ENCODE assay signal across 1 cellular context in the genomic region with DNA sequence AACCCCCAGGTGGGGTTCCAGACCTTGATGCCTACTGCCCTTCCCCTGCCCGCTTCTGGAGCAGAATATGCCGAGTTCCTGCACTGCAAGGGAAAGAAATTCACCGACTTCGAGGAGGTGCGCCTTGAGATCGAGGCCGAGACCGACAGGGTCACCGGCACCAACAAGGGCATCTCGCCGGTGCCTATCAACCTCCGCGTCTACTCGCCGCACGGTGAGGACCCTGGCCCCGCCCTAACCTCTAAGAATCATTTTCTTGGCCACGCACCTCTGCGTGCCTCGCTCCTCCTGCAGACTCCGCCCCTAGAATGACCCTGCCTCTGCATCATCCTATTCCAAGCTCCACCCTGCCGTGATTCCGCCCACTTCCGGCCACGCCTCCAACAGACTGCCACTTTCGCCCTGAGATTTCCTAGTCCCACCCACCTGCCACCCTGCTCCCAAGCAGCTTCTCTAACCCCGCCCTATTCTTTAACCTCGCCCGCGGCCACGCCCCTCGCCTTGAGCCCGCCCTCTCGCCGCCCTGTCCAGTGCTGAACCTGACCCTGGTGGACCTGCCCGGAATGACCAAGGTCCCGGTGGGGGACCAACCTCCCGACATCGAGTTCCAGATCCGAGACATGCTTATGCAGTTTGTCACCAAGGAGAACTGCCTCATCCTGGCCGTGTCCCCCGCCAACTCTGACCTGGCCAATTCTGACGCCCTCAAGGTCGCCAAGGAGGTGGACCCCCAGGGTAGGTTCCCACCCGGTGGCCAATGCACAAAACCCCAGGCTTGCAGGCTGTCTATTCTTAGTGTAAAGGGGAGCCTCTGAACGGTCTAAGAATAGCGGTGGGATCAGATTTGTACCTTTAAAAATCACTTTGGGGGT.
TF ChIP-seq lines count a peak whose summit lies in the region.

No MANE protein-coding gene starts in this region.

TF ChIP-seq in GM12878, 131 proteins besides CTCF, POLR2A, EP300 and RAD21:
- TF ChIP-seq MEF2B (IDR thresholded peaks at IDR 0.05; ENCODE audit: partially characterized antibody, poor library complexity, severe bottlenecking), result no peak
- TF ChIP-seq YY1 (IDR thresholded peaks at IDR 0.05; ENCODE audit: low read depth, low read length), result no peak
- TF ChIP-seq, protein P1, sequence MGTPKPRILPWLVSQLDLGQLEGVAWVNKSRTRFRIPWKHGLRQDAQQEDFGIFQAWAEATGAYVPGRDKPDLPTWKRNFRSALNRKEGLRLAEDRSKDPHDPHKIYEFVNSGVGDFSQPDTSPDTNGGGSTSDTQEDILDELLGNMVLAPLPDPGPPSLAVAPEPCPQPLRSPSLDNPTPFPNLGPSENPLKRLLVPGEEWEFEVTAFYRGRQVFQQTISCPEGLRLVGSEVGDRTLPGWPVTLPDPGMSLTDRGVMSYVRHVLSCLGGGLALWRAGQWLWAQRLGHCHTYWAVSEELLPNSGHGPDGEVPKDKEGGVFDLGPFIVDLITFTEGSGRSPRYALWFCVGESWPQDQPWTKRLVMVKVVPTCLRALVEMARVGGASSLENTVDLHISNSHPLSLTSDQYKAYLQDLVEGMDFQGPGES (IDR thresholded peaks at IDR 0.05), result no peak
- TF ChIP-seq CHD4 (IDR thresholded peaks at IDR 0.05), result no peak
- no peak for TF ChIP-seq EGR1 (IDR thresholded peaks at IDR 0.05; ENCODE audit: borderline replicate concordance in 1 of 2, low read depth in 2 of 2, low read length in 2 of 2)
- TF ChIP-seq, protein P2, sequence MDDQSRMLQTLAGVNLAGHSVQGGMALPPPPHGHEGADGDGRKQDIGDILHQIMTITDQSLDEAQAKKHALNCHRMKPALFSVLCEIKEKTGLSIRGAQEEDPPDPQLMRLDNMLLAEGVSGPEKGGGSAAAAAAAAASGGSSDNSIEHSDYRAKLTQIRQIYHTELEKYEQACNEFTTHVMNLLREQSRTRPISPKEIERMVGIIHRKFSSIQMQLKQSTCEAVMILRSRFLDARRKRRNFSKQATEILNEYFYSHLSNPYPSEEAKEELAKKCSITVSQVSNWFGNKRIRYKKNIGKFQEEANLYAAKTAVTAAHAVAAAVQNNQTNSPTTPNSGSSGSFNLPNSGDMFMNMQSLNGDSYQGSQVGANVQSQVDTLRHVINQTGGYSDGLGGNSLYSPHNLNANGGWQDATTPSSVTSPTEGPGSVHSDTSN (IDR thresholded peaks at IDR 0.05; ENCODE audit: insufficient replicate concordance, low read depth, low read length), result no peak
- TF ChIP-seq, protein P3, sequence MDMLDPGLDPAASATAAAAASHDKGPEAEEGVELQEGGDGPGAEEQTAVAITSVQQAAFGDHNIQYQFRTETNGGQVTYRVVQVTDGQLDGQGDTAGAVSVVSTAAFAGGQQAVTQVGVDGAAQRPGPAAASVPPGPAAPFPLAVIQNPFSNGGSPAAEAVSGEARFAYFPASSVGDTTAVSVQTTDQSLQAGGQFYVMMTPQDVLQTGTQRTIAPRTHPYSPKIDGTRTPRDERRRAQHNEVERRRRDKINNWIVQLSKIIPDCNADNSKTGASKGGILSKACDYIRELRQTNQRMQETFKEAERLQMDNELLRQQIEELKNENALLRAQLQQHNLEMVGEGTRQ (IDR thresholded peaks at IDR 0.05; ENCODE audit: borderline replicate concordance, low read depth, low read length), result no peak
- no peak for TF ChIP-seq FOXK2 (IDR thresholded peaks at IDR 0.05)
- TF ChIP-seq NR2F1 (conservative IDR thresholded peaks at IDR 0.05), result no peak
- TF ChIP-seq, protein P4, sequence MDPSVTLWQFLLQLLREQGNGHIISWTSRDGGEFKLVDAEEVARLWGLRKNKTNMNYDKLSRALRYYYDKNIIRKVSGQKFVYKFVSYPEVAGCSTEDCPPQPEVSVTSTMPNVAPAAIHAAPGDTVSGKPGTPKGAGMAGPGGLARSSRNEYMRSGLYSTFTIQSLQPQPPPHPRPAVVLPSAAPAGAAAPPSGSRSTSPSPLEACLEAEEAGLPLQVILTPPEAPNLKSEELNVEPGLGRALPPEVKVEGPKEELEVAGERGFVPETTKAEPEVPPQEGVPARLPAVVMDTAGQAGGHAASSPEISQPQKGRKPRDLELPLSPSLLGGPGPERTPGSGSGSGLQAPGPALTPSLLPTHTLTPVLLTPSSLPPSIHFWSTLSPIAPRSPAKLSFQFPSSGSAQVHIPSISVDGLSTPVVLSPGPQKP (IDR thresholded peaks at IDR 0.05; ENCODE audit: low read depth, low read length), result 0 out of 2 replicates have a peak, but pooled peaks have one; percentile 17
- no peak for TF ChIP-seq ESRRA (IDR thresholded peaks at IDR 0.05; ENCODE audit: low read length)
- no peak for TF ChIP-seq BACH1 (IDR thresholded peaks at IDR 0.05; ENCODE audit: borderline replicate concordance)
- peak; percentile 55 for TF ChIP-seq SP1 (IDR thresholded peaks at IDR 0.05; ENCODE audit: low read depth, low read length)
- TF ChIP-seq HDGF (IDR thresholded peaks at IDR 0.05), result peak; percentile 92
- no peak for TF ChIP-seq MTA2 (IDR thresholded peaks at IDR 0.05; ENCODE audit: low read depth)
- TF ChIP-seq NFIC (IDR thresholded peaks at IDR 0.05; ENCODE audit: low read depth, low read length), result no peak
- no peak for TF ChIP-seq SIX5 (IDR thresholded peaks at IDR 0.05; ENCODE audit: low read depth, low read length, severe bottlenecking)
- TF ChIP-seq SMARCA5 (IDR thresholded peaks at IDR 0.05), result no peak
- TF ChIP-seq SMAD5 (IDR thresholded peaks at IDR 0.05; ENCODE audit: low read depth), result no peak
- TF ChIP-seq, protein P5, sequence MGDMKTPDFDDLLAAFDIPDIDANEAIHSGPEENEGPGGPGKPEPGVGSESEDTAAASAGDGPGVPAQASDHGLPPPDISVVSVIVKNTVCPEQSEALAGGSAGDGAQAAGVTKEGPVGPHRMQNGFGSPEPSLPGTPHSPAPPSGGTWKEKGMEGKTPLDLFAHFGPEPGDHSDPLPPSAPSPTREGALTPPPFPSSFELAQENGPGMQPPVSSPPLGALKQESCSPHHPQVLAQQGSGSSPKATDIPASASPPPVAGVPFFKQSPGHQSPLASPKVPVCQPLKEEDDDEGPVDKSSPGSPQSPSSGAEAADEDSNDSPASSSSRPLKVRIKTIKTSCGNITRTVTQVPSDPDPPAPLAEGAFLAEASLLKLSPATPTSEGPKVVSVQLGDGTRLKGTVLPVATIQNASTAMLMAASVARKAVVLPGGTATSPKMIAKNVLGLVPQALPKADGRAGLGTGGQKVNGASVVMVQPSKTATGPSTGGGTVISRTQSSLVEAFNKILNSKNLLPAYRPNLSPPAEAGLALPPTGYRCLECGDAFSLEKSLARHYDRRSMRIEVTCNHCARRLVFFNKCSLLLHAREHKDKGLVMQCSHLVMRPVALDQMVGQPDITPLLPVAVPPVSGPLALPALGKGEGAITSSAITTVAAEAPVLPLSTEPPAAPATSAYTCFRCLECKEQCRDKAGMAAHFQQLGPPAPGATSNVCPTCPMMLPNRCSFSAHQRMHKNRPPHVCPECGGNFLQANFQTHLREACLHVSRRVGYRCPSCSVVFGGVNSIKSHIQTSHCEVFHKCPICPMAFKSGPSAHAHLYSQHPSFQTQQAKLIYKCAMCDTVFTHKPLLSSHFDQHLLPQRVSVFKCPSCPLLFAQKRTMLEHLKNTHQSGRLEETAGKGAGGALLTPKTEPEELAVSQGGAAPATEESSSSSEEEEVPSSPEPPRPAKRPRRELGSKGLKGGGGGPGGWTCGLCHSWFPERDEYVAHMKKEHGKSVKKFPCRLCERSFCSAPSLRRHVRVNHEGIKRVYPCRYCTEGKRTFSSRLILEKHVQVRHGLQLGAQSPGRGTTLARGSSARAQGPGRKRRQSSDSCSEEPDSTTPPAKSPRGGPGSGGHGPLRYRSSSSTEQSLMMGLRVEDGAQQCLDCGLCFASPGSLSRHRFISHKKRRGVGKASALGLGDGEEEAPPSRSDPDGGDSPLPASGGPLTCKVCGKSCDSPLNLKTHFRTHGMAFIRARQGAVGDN (IDR thresholded peaks at IDR 0.05), result no peak
- TF ChIP-seq SREBF2 (IDR thresholded peaks at IDR 0.05; ENCODE audit: low read length), result no peak
- TF ChIP-seq, protein P6, sequence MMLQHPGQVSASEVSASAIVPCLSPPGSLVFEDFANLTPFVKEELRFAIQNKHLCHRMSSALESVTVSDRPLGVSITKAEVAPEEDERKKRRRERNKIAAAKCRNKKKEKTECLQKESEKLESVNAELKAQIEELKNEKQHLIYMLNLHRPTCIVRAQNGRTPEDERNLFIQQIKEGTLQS (IDR thresholded peaks at IDR 0.05; ENCODE audit: borderline replicate concordance, extremely low read depth, low read depth, low read length), result no peak
- no peak for TF ChIP-seq JUNB (IDR thresholded peaks at IDR 0.05)
- TF ChIP-seq, protein P7, sequence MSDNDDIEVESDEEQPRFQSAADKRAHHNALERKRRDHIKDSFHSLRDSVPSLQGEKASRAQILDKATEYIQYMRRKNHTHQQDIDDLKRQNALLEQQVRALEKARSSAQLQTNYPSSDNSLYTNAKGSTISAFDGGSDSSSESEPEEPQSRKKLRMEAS (IDR thresholded peaks at IDR 0.05; ENCODE audit: low read depth, low read length), result no peak
- TF ChIP-seq ZNF274 (IDR thresholded peaks at IDR 0.05; ENCODE audit: insufficient read depth, insufficient read length), result no peak
- no peak for TF ChIP-seq GABPA (IDR thresholded peaks at IDR 0.05; ENCODE audit: low read depth)
- TF ChIP-seq SREBF1 (IDR thresholded peaks at IDR 0.05; ENCODE audit: low read length), result no peak
- TF ChIP-seq CREM (IDR thresholded peaks at IDR 0.05; ENCODE audit: low read depth), result peak; percentile 29; the same call in 1 of the 2 replicates
- TF ChIP-seq BCL11A (IDR thresholded peaks at IDR 0.05; ENCODE audit: low read depth, low read length), result no peak
- TF ChIP-seq, protein P8, sequence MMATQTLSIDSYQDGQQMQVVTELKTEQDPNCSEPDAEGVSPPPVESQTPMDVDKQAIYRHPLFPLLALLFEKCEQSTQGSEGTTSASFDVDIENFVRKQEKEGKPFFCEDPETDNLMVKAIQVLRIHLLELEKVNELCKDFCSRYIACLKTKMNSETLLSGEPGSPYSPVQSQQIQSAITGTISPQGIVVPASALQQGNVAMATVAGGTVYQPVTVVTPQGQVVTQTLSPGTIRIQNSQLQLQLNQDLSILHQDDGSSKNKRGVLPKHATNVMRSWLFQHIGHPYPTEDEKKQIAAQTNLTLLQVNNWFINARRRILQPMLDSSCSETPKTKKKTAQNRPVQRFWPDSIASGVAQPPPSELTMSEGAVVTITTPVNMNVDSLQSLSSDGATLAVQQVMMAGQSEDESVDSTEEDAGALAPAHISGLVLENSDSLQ (IDR thresholded peaks at IDR 0.05), result peak; percentile 70
- no peak for TF ChIP-seq ZBED1 (IDR thresholded peaks at IDR 0.05; ENCODE audit: borderline replicate concordance)
- TF ChIP-seq ZZZ3 (IDR thresholded peaks at IDR 0.05; ENCODE audit: control insufficient read depth, insufficient read length, low read depth), result no peak
- TF ChIP-seq CREB1 (IDR thresholded peaks at IDR 0.05; ENCODE audit: low read depth), result peak; percentile 73
- TF ChIP-seq KAT2A (conservative IDR thresholded peaks at IDR 0.05; ENCODE audit: control insufficient read depth, low read depth, low read length), result no peak
- TF ChIP-seq, protein P9, sequence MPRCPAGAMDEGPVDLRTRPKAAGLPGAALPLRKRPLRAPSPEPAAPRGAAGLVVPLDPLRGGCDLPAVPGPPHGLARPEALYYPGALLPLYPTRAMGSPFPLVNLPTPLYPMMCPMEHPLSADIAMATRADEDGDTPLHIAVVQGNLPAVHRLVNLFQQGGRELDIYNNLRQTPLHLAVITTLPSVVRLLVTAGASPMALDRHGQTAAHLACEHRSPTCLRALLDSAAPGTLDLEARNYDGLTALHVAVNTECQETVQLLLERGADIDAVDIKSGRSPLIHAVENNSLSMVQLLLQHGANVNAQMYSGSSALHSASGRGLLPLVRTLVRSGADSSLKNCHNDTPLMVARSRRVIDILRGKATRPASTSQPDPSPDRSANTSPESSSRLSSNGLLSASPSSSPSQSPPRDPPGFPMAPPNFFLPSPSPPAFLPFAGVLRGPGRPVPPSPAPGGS (IDR thresholded peaks at IDR 0.05; ENCODE audit: borderline replicate concordance, insufficient read depth, low read depth, low read length, poor library complexity, severe bottlenecking), result no peak
- TF ChIP-seq STAT3 (IDR thresholded peaks at IDR 0.05; ENCODE audit: low read depth, low read length), result no peak
- TF ChIP-seq MTA3 (IDR thresholded peaks at IDR 0.05; ENCODE audit: borderline replicate concordance, low read length), result no peak
- no peak for TF ChIP-seq FOS (IDR thresholded peaks at IDR 0.05; ENCODE audit: borderline replicate concordance, extremely low read depth, insufficient read length)
- TF ChIP-seq PML (IDR thresholded peaks at IDR 0.05; ENCODE audit: low read length), result no peak
- TF ChIP-seq, protein P10, sequence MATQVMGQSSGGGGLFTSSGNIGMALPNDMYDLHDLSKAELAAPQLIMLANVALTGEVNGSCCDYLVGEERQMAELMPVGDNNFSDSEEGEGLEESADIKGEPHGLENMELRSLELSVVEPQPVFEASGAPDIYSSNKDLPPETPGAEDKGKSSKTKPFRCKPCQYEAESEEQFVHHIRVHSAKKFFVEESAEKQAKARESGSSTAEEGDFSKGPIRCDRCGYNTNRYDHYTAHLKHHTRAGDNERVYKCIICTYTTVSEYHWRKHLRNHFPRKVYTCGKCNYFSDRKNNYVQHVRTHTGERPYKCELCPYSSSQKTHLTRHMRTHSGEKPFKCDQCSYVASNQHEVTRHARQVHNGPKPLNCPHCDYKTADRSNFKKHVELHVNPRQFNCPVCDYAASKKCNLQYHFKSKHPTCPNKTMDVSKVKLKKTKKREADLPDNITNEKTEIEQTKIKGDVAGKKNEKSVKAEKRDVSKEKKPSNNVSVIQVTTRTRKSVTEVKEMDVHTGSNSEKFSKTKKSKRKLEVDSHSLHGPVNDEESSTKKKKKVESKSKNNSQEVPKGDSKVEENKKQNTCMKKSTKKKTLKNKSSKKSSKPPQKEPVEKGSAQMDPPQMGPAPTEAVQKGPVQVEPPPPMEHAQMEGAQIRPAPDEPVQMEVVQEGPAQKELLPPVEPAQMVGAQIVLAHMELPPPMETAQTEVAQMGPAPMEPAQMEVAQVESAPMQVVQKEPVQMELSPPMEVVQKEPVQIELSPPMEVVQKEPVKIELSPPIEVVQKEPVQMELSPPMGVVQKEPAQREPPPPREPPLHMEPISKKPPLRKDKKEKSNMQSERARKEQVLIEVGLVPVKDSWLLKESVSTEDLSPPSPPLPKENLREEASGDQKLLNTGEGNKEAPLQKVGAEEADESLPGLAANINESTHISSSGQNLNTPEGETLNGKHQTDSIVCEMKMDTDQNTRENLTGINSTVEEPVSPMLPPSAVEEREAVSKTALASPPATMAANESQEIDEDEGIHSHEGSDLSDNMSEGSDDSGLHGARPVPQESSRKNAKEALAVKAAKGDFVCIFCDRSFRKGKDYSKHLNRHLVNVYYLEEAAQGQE (IDR thresholded peaks at IDR 0.05; ENCODE audit: low read depth, low read length), result peak; percentile 82
